In genomic region chr18:14450654-14451043, GRCh38 we compare ENCODE assay signal across 8 cellular contexts.
DNase-seq lines count a peak whose midpoint lies in the region; ATAC-seq and TF ChIP-seq lines count a peak whose summit lies in the region.
"Not testable (repeated sequence)": the region's sequence is repeated elsewhere in the genome, so short reads cannot be mapped to it uniquely, and the experiment has no call there.

No MANE protein-coding gene starts in this region.

- 1% methylated on average over 23 to 29 of the region's 43 CpGs for WGBS in psoas muscle, 3 donors

- peak overlapping the region; percentile 58 for H3K4me3 Mint-ChIP-seq in activated CD4-positive, alpha-beta memory T cell treated with anti-CD3 and anti-CD28 coated beads, Interleukin-2, amount 10 ng/mL, durations not matched to agents 7 days and 5 days
- peak overlapping the region; percentile 30 for H3K4me3 Mint-ChIP-seq in activated naive CD4-positive, alpha-beta T cell treated with anti-CD3 and anti-CD28 coated beads, Interleukin-2, amount 50 U/mL, for 24 hours
- H3K4me3 Mint-ChIP-seq in stimulated activated naive CD8-positive, alpha-beta T cell treated with anti-CD3 and anti-CD28 coated beads, Interleukin-15, amount 100 ng/mL, for 72 hours = peak overlapping the region; percentile 57 to 71

- H3K27me3 ChIP-seq in NT2/D1 (ENCODE audit: insufficient read depth, insufficient read length); psoas muscle (ENCODE audit: insufficient read depth in 3 of 3, low read length in 2 of 3): not testable (repeated sequence)

- H3K36me3 ChIP-seq in NT2/D1 (ENCODE audit: insufficient read depth, insufficient read length, low read length); psoas muscle (ENCODE audit: insufficient read depth in 1 of 2, low read depth in 1 of 2): not testable (repeated sequence)

- not testable (repeated sequence) for H3K4me1 ChIP-seq in NT2/D1 (ENCODE audit: insufficient read depth, insufficient read length); psoas muscle

- peak overlapping the region; percentile 18 for H3K4me3 ChIP-seq in NT2/D1 (ENCODE audit: insufficient read length, low read depth)
- H3K4me3 ChIP-seq in iPS-18c (ENCODE audit: insufficient read depth, low read depth, low read length) = peak overlapping the region; percentile 28; the same call in 1 of the 2 replicates
- peak overlapping the region; percentile 65 for H3K4me3 ChIP-seq in psoas muscle

- H3K27ac ChIP-seq in psoas muscle = peak overlapping the region; percentile 69

- H3K36me3 Mint-ChIP-seq in activated CD4-positive, alpha-beta memory T cell treated with anti-CD3 and anti-CD28 coated beads, Interleukin-2, amount 10 ng/mL, durations not matched to agents 7 days and 5 days (ENCODE audit: low read depth); activated naive CD4-positive, alpha-beta T cell treated with anti-CD3 and anti-CD28 coated beads, Interleukin-2, amount 50 U/mL, for 24 hours: not testable (repeated sequence)

- not testable (repeated sequence) for H3K9ac ChIP-seq in NT2/D1 (ENCODE audit: insufficient read length, low read depth)

- not testable (repeated sequence) for H3K9me3 ChIP-seq in NT2/D1 (ENCODE audit: insufficient read depth, low read length); iPS-18c (ENCODE audit: control insufficient read depth, insufficient read depth, low read length); psoas muscle

- H3K27me3 Mint-ChIP-seq in activated CD4-positive, alpha-beta memory T cell treated with anti-CD3 and anti-CD28 coated beads, Interleukin-2, amount 10 ng/mL, durations not matched to agents 7 days and 5 days = peaks cover 14% of the 10 kb centered on the region
- not testable (repeated sequence) for H3K27me3 Mint-ChIP-seq in activated naive CD4-positive, alpha-beta T cell treated with anti-CD3 and anti-CD28 coated beads, Interleukin-2, amount 50 U/mL, for 24 hours; stimulated activated naive CD8-positive, alpha-beta T cell treated with anti-CD3 and anti-CD28 coated beads, Interleukin-15, amount 100 ng/mL, for 72 hours

- DNase-seq in Ammon's horn (ENCODE audit: low spot score) = peak; percentile 12
- DNase-seq in NT2/D1 (ENCODE audit: low read depth, low spot score) = not testable (repeated sequence)
- peak; percentile 39 for DNase-seq in activated CD4-positive, alpha-beta memory T cell treated with anti-CD3 and anti-CD28 coated beads, Interleukin-2, amount 10 ng/mL, durations not matched to agents 7 days and 5 days
- DNase-seq in dermis blood vessel endothelial cell = peak; percentile 9
- peak in 1 of 2 donors; percentile 43 for DNase-seq in psoas muscle
- DNase-seq in stimulated activated naive CD8-positive, alpha-beta T cell treated with anti-CD3 and anti-CD28 coated beads, Interleukin-15, amount 100 ng/mL, for 72 hours = peak; percentile 25 to 40

- H3K4me1 Mint-ChIP-seq in activated CD4-positive, alpha-beta memory T cell treated with anti-CD3 and anti-CD28 coated beads, Interleukin-2, amount 10 ng/mL, durations not matched to agents 7 days and 5 days; activated naive CD4-positive, alpha-beta T cell treated with anti-CD3 and anti-CD28 coated beads, Interleukin-2, amount 50 U/mL, for 24 hours; stimulated activated naive CD8-positive, alpha-beta T cell treated with anti-CD3 and anti-CD28 coated beads, Interleukin-15, amount 100 ng/mL, for 72 hours: not testable (repeated sequence)

- H3K9me3 Mint-ChIP-seq in activated CD4-positive, alpha-beta memory T cell treated with anti-CD3 and anti-CD28 coated beads, Interleukin-2, amount 10 ng/mL, durations not matched to agents 7 days and 5 days; activated naive CD4-positive, alpha-beta T cell treated with anti-CD3 and anti-CD28 coated beads, Interleukin-2, amount 50 U/mL, for 24 hours; stimulated activated naive CD8-positive, alpha-beta T cell treated with anti-CD3 and anti-CD28 coated beads, Interleukin-15, amount 100 ng/mL, for 72 hours: not testable (repeated sequence)

- ATAC-seq in psoas muscle = not testable (repeated sequence)
- peak; percentile 49 for ATAC-seq in stimulated activated naive CD8-positive, alpha-beta T cell treated with anti-CD3 and anti-CD28 coated beads, Interleukin-15, amount 100 ng/mL, for 72 hours

- intact Hi-C loops in psoas muscle (cut with DNase I) = not testable (repeated sequence)

- POLR2A ChIA-PET in activated CD4-positive, alpha-beta memory T cell treated with anti-CD3 and anti-CD28 coated beads, Interleukin-2, amount 10 ng/mL, durations not matched to agents 7 days and 5 days (lab: Charles Lee) = not testable (repeated sequence)

- TF ChIP-seq CTCF in psoas muscle (IDR thresholded peaks at IDR 0.05) = not testable (repeated sequence)

- H3K27ac Mint-ChIP-seq in activated CD4-positive, alpha-beta memory T cell treated with anti-CD3 and anti-CD28 coated beads, Interleukin-2, amount 10 ng/mL, durations not matched to agents 7 days and 5 days; activated naive CD4-positive, alpha-beta T cell treated with anti-CD3 and anti-CD28 coated beads, Interleukin-2, amount 50 U/mL, for 24 hours; stimulated activated naive CD8-positive, alpha-beta T cell treated with anti-CD3 and anti-CD28 coated beads, Interleukin-15, amount 100 ng/mL, for 72 hours: not testable (repeated sequence)

- CTCF ChIA-PET in activated CD4-positive, alpha-beta memory T cell treated with anti-CD3 and anti-CD28 coated beads, Interleukin-2, amount 10 ng/mL, durations not matched to agents 7 days and 5 days (lab: Charles Lee) = not testable (repeated sequence)
